In the genomic region with DNA sequence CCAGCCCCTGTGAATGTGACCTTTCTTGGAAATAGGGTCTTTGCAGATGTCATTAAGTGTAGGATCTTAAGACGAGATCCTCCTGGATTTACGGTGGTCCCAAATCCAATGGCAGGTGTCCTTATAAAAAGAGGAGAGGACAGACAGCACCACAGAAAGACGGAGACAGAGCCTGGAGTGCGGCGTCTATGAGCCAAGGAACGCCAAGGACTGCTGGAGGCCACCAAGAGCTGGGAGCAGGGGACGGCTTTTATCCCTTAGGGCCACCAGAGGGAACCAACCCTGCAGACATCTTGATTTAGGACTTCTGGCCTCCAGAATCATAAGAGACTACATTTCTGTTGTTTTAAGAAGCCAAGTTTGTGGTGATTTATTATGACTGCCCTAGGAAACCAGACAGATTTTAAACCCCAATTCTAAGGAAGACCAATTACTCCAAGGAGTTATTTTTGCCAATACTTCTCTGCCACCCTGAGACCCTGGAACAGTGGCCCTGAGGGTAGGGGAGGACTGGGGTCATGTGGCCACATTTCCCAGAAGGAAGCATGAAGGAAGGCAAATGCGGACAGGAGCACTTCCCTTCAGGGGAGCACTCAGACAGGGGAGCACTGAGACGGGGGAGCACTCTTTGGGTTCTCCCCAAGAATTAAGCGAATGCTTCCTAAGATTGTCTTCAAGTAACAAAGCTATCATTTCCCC, we compare ENCODE assay signal across 9 cellular contexts.
DNase-seq lines count a peak whose midpoint lies in the region; ATAC-seq, FAIRE-seq and TF ChIP-seq lines count a peak whose summit lies in the region.
"Had no signal": no experiment of that assay in that cellular context is flagged by ENCODE, and none has a peak within 500 bp of the region (broad histone marks: within the 10 kb centered on the region; RNA-seq: fewer than 3 reads in every experiment).

No MANE protein-coding gene starts in this region.

- H3K36me3 Mint-ChIP-seq in naive B cell, result peaks cover 10 to 14% of the 10 kb centered on the region in 2 donors

- peaks cover 11 to 17% (median 16%) of the 10 kb centered on the region in 3 donors for H3K4me1 Mint-ChIP-seq in naive B cell

- peaks cover 3% of the 10 kb centered on the region for H3K9me1 ChIP-seq in K562 (ENCODE audit: control insufficient read depth, insufficient read depth, low read length)

- DNase-seq in K562 (ENCODE audit: extremely low read depth in 1 of 4, low spot score in 3 of 4) (peak in 3 of 4 experiments; percentile 10 to 12 (median 12)), naive B cell (peak; percentile 40), anterior cingulate cortex (lab: John Stamatoyannopoulos, UW) (no peak), NCI-H1694 (lab: John Stamatoyannopoulos, UW) (no peak)
- DNase-seq in stimulated activated CD4-positive, alpha-beta T cell treated with anti-CD3 and anti-CD28 coated beads, Interleukin-12 subunit alpha, Interleukin-12 subunit beta, amount 100 ng/mL, for 4 hours, result no peak

- no peak for TF ChIP-seq EP300 in K562 (IDR thresholded peaks at IDR 0.05; ENCODE audit: low read length)

- H3K27me3 Mint-ChIP-seq in naive B cell, result no peaks in the 10 kb centered on the region

- peak; percentile 25 for TF ChIP-seq CTCF in DOHH2 (IDR thresholded peaks at IDR 0.05; ENCODE audit: low read depth, low read length, poor library complexity, severe bottlenecking)
- TF ChIP-seq CTCF in K562 (IDR thresholded peaks at IDR 0.05 in 2 of 3, conservative IDR thresholded peaks at IDR 0.05 in 1 of 3; ENCODE audit: insufficient read depth in 2 of 3, low read depth in 1 of 3, low read length in 3 of 3), result peak; percentile 31 to 45 (median 39); a peak in 4 of 6 replicates

- peak overlapping the region in 2 of 6 donors; percentile 14 to 85 for H3K27ac Mint-ChIP-seq in naive B cell

- CTCF ChIA-PET in K562 (lab: Yijun Ruan, JAX; ENCODE audit: low intra/inter-chr PET ratio), result no interaction called here

- no peak overlapping the region for H2AFZ ChIP-seq in K562 (ENCODE audit: low read depth, low read length)

- no peak for FAIRE-seq in K562 (lab: Jason Lieb, UNC)
- FAIRE-seq: colon had no signal

- H3K9me3 Mint-ChIP-seq in naive B cell, result no peaks in the 10 kb centered on the region

- H3K4me3 ChIP-seq in DOHH2 (ENCODE audit: low read length) (no peak overlapping the region), K562 (no peak overlapping the region)

- H4K20me1 ChIP-seq in DOHH2 (ENCODE audit: control insufficient read depth, insufficient read depth, low read depth, low read length), result no peaks in the 10 kb centered on the region
- no peaks in the 10 kb centered on the region for H4K20me1 ChIP-seq in K562 (replicated peaks; ENCODE audit: control insufficient read depth, insufficient read depth, low read length)

- H3K9ac ChIP-seq in K562 (ENCODE audit: insufficient read depth in 1 of 2, low read depth in 2 of 2, low read length in 2 of 2), result no peak overlapping the region

- no peak for TF ChIP-seq POLR2A in K562 (conservative IDR thresholded peaks at IDR 0.05)

- no peaks in the 10 kb centered on the region for H3K9me2 ChIP-seq in DOHH2 (replicated peaks; ENCODE audit: control insufficient read depth, low read length)

- in situ Hi-C loops in K562 (cut with MboI), result no loop called here

- peaks cover 4% of the 10 kb centered on the region for H3K4me1 ChIP-seq in DOHH2 (ENCODE audit: control insufficient read depth, low read length)
- H3K4me1 ChIP-seq in K562 (replicated peaks in 1 of 2; ENCODE audit: control insufficient read depth in 2 of 2, insufficient read depth in 2 of 2, low read length in 2 of 2), result no peaks in the 10 kb centered on the region

- H3K79me2 ChIP-seq in DOHH2 (ENCODE audit: control insufficient read depth, low read length) (no peaks in the 10 kb centered on the region), K562 (ENCODE audit: control insufficient read depth, insufficient read depth, low read length) (no peaks in the 10 kb centered on the region)

- H3K4me2 ChIP-seq in DOHH2 (ENCODE audit: low read length) (no peak overlapping the region), K562 (ENCODE audit: insufficient read depth, low read length) (no peak overlapping the region)

- 0% methylated on average over 4 of the region's 10 CpGs for WGBS in K562 (ENCODE audit: insufficient coverage, low coverage, missing lambda C conversion rate)

- H3K27ac ChIP-seq in DOHH2 (ENCODE audit: low read depth, low read length), result no peak overlapping the region
- peak overlapping the region; percentile 33 for H3K27ac ChIP-seq in KOPT-K1 (ENCODE audit: low read depth, low read length, poor library complexity, severe bottlenecking)
- no peak overlapping the region for H3K27ac ChIP-seq in K562 (ENCODE audit: extremely low read depth, low read depth, low read length)

- H3K4me3 Mint-ChIP-seq in naive B cell, result no peak overlapping the region

- POLR2A ChIA-PET in K562 (lab: Yijun Ruan, JAX), result no interaction called here

- no TSS peak for BruUV-seq in K562 (replicated peaks; lab: Mats Ljungman, UMichigan)

- no peaks in the 10 kb centered on the region for H3F3A ChIP-seq in DOHH2 (ENCODE audit: control insufficient read depth, insufficient read depth)

- peak; percentile 38 to 51; a peak in 3 of 4 replicates for TF ChIP-seq RAD21 in K562 (CRISPR knock-in tag; conservative IDR thresholded peaks at IDR 0.05 in 1 of 2, IDR thresholded peaks at IDR 0.05 in 1 of 2)

- H3K9me3 ChIP-seq in DOHH2 (ENCODE audit: control insufficient read depth, insufficient read depth, low read length) (no peaks in the 10 kb centered on the region), KOPT-K1 (ENCODE audit: insufficient read depth, low read length, poor library complexity, severe bottlenecking) (no peaks in the 10 kb centered on the region), K562 (replicated peaks; ENCODE audit: control insufficient read depth, insufficient read depth, low read depth, low read length) (no peaks in the 10 kb centered on the region)

- H3K27me3 ChIP-seq in DOHH2 (ENCODE audit: control insufficient read depth, low read length) (no peaks in the 10 kb centered on the region), K562 (ENCODE audit: control insufficient read depth in 2 of 2, insufficient read depth in 2 of 2, low read length in 2 of 2) (peaks cover 9 to 61% of the 10 kb centered on the region in 2 experiments; a peak in 4 of 5 replicates)

- H3K36me3 ChIP-seq in DOHH2 (ENCODE audit: control insufficient read depth, low read length), result peaks cover 31% of the 10 kb centered on the region
- no peaks in the 10 kb centered on the region for H3K36me3 ChIP-seq in KOPT-K1 (ENCODE audit: insufficient read depth, low read length)
- H3K36me3 ChIP-seq in K562 (ENCODE audit: control insufficient read depth, insufficient read depth, low read length), result no peaks in the 10 kb centered on the region

- peak; percentile 70 for ATAC-seq in K562
- ATAC-seq in naive B cell (ENCODE audit: low read depth in 2 of 2), result peak; percentile 55 to 64
- no peak for ATAC-seq in GM18909 (IDR thresholded peaks at IDR 0.05; ENCODE audit: poor library complexity, unreplicated experiment)

- intact Hi-C loops in K562 (cut with micrococcal nuclease), result no loop called here

TF ChIP-seq in K562, 482 proteins besides CTCF, POLR2A, EP300 and RAD21:
- TF ChIP-seq ZBTB8A (IDR thresholded peaks at IDR 0.05; ENCODE audit: partially characterized antibody), result no peak
- no peak for TF ChIP-seq NR2C1 (IDR thresholded peaks at IDR 0.05)
- no peak for TF ChIP-seq NR2C1 (tag; IDR thresholded peaks at IDR 0.05)
- no peak for TF ChIP-seq PPARD (CRISPR knock-in tag; IDR thresholded peaks at IDR 0.05)
- no peak for TF ChIP-seq SUPT5H (IDR thresholded peaks at IDR 0.05)
- peak; percentile 14 for TF ChIP-seq MEIS2 (IDR thresholded peaks at IDR 0.05; ENCODE audit: partially characterized antibody)
- TF ChIP-seq, protein P1, sequence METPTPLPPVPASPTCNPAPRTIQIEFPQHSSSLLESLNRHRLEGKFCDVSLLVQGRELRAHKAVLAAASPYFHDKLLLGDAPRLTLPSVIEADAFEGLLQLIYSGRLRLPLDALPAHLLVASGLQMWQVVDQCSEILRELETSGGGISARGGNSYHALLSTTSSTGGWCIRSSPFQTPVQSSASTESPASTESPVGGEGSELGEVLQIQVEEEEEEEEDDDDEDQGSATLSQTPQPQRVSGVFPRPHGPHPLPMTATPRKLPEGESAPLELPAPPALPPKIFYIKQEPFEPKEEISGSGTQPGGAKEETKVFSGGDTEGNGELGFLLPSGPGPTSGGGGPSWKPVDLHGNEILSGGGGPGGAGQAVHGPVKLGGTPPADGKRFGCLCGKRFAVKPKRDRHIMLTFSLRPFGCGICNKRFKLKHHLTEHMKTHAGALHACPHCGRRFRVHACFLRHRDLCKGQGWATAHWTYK (CRISPR knock-in tag; IDR thresholded peaks at IDR 0.05), result no peak
- TF ChIP-seq SNIP1 (IDR thresholded peaks at IDR 0.05; ENCODE audit: low read depth), result no peak
- TF ChIP-seq EWSR1 (IDR thresholded peaks at IDR 0.05; ENCODE audit: borderline replicate concordance, low read depth, partially characterized antibody), result no peak
- no peak for TF ChIP-seq PHB2 (IDR thresholded peaks at IDR 0.05; ENCODE audit: low read depth)
- no peak for TF ChIP-seq GABPA (tag; conservative IDR thresholded peaks at IDR 0.05; ENCODE audit: low read depth)
- peak; percentile 91 for TF ChIP-seq ZNF263 (CRISPR knock-in tag; IDR thresholded peaks at IDR 0.05; ENCODE audit: borderline replicate concordance)
- TF ChIP-seq, protein P2, sequence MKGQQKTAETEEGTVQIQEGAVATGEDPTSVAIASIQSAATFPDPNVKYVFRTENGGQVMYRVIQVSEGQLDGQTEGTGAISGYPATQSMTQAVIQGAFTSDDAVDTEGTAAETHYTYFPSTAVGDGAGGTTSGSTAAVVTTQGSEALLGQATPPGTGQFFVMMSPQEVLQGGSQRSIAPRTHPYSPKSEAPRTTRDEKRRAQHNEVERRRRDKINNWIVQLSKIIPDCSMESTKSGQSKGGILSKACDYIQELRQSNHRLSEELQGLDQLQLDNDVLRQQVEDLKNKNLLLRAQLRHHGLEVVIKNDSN (CRISPR knock-in tag; IDR thresholded peaks at IDR 0.05), result no peak
- no peak for TF ChIP-seq PHF20 (IDR thresholded peaks at IDR 0.05; ENCODE audit: partially characterized antibody)
- TF ChIP-seq, protein P3, sequence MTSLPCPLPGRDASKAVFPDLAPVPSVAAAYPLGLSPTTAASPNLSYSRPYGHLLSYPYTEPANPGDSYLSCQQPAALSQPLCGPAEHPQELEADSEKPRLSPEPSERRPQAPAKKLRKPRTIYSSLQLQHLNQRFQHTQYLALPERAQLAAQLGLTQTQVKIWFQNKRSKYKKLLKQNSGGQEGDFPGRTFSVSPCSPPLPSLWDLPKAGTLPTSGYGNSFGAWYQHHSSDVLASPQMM (CRISPR knock-in tag; IDR thresholded peaks at IDR 0.05), result no peak
TF ChIP-seq in K562: peak in this region for 2.

Comparison
In these comparisons a context has a peak if more than half of its experiments do, and no peak if none do; other contexts are left out.
1. DNase-seq: peak in K562 (3 of 4) and naive B cell (single experiment); none in anterior cingulate cortex (0 of 58), NCI-H1694 (single experiment) and stimulated activated CD4-positive, alpha-beta T cell treated with anti-CD3 and anti-CD28 coated beads, Interleukin-12 subunit alpha, Interleukin-12 subunit beta, amount 100 ng/mL, for 4 hours (single experiment).